In the genomic region with DNA sequence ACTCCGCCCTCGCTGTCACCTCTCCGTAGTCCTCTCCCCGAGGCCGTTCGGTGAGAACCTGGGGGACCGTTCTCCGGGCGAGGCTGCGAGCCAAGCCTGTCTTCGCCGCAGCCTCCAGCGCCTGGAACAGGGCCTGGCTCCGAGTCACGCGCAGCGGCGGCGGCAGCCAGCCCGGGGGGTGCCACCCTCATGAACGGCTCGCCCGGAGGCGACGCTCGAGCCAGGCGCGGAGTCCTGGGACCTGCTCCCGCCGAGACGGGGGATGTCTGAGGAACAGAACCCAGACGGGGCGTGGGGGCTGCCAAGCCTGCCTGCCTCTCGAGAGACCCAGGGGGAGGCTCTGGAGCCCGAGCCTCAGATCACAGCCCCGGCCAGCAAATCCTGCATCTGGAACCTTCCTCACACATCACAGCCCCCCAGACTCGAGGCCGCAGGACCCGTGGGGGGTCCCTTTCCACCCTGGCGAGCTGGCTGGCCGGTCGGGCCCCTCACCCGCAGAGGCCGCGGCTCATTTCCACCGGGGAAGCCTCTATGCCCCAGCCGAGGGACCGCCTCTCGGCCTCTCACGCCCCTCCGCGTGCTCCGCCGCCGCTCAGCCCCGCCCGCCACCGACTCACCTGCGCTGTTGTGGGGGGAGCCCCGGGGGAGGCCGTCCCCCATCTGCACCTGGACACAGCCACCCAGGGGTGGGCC, we compare ENCODE assay signal across 8 cellular contexts. TPM values are rescaled to one million over a fixed set of nuclear protein-coding genes. Genes with fewer than 3 reads are reported as not detected.
DNase-seq lines count a peak whose midpoint lies in the region; ATAC-seq and TF ChIP-seq lines count a peak whose summit lies in the region.

No MANE protein-coding gene starts in this region.

- H3K9ac ChIP-seq in colonic mucosa (ENCODE audit: low read depth in 2 of 2, low read length in 2 of 2) (no peak overlapping the region), mesendoderm (ENCODE audit: low read length) (no peak overlapping the region)

- no peak overlapping the region for H2BK120ac ChIP-seq in mesendoderm (ENCODE audit: low read depth, low read length)

- no peak overlapping the region for H3K23ac ChIP-seq in mesendoderm (ENCODE audit: low read length)

- peak; percentile 76 for DNase-seq in AG20443 (ENCODE audit: low spot score)
- no peak for DNase-seq in OCI-LY7 (ENCODE audit: low spot score)
- no peak for DNase-seq in colonic mucosa
- DNase-seq in mesendoderm: no peak
- no peak for DNase-seq in upper lobe of right lung

- peak overlapping the region; percentile 22 for H3K56ac ChIP-seq in mesendoderm (ENCODE audit: low read length)

- TF ChIP-seq CTCF in OCI-LY7 (conservative IDR thresholded peaks at IDR 0.05; ENCODE audit: low read length) (no peak), colonic mucosa (IDR thresholded peaks at IDR 0.05) (no peak), upper lobe of right lung (IDR thresholded peaks at IDR 0.05) (no peak)

- no peaks in the 10 kb centered on the region for H3K79me1 ChIP-seq in mesendoderm (ENCODE audit: low read length)

- POLR2A ChIA-PET in OCI-LY7 (lab: Charles Lee): no interaction called here

- H3K4me2 ChIP-seq in OCI-LY7 (ENCODE audit: low read length) (peak overlapping the region; percentile 31), mesendoderm (ENCODE audit: low read length) (no peak overlapping the region)

- H2BK15ac ChIP-seq in mesendoderm (replicated peaks; ENCODE audit: low read depth): no peak overlapping the region

- H3K79me2 ChIP-seq in OCI-LY7 (ENCODE audit: insufficient read depth, low read depth, low read length) (no peaks in the 10 kb centered on the region), mesendoderm (ENCODE audit: control insufficient read depth, insufficient read depth, low read length) (no peaks in the 10 kb centered on the region)

- H3K4me1 ChIP-seq in OCI-LY7 (ENCODE audit: insufficient read depth, low read length, poor library complexity, severe bottlenecking) (peaks cover 13% of the 10 kb centered on the region), colonic mucosa (peaks cover 9% of the 10 kb centered on the region), mesendoderm (ENCODE audit: control insufficient read depth, low read depth, low read length) (no peaks in the 10 kb centered on the region), upper lobe of right lung (peaks cover 10% of the 10 kb centered on the region)

- H2AK5ac ChIP-seq in mesendoderm (ENCODE audit: low read length): no peak overlapping the region

- no peaks in the 10 kb centered on the region for H3K9me2 ChIP-seq in OCI-LY7 (ENCODE audit: insufficient read depth, low read length)

- 0 out of 2 replicates have a peak, but pooled peaks cover 3% of the 10 kb centered on the region for H4K20me1 ChIP-seq in OCI-LY7 (ENCODE audit: insufficient read depth, low read length)

- WGBS in mesendoderm (ENCODE audit: extremely low coverage, insufficient coverage, low lambda C conversion rate): no CpG with 5 or more reads among the region's 61 CpGs

- H3K18ac ChIP-seq in mesendoderm (ENCODE audit: low read length): no peak overlapping the region

- H2AFZ ChIP-seq in OCI-LY7 (ENCODE audit: low read length): no peak overlapping the region

- peaks cover 22% of the 10 kb centered on the region for H3K36me3 ChIP-seq in OCI-LY7 (ENCODE audit: insufficient read depth, low read length)
- H3K36me3 ChIP-seq in colonic mucosa: no peaks in the 10 kb centered on the region
- H3K36me3 ChIP-seq in mesendoderm (ENCODE audit: control insufficient read depth, insufficient read depth, low read length): no peaks in the 10 kb centered on the region
- peaks cover under 1% of the 10 kb centered on the region for H3K36me3 ChIP-seq in upper lobe of right lung

- BruUV-seq in OCI-LY7 (replicated peaks; lab: Mats Ljungman, UMichigan): no TSS peak

- H3K4ac ChIP-seq in mesendoderm (ENCODE audit: low read depth, low read length): no peak overlapping the region

- H3K27me3 ChIP-seq in colonic mucosa (peaks cover 66% of the 10 kb centered on the region), mesendoderm (ENCODE audit: insufficient read depth, low read length, poor library complexity) (peaks cover 50% of the 10 kb centered on the region), upper lobe of right lung (peaks cover 65% of the 10 kb centered on the region)

- intact Hi-C loops in OCI-LY7 (cut with micrococcal nuclease; ENCODE audit: unreplicated experiment): loop anchor here (5.0 to 10.0 kb wide), 2 partner anchors 166 to 213 kb away; a partner anchor contains a TSS
- intact Hi-C loops in colonic mucosa (cut with DNase I): no loop called here
- intact Hi-C loops in upper lobe of right lung (cut with DNase I): no loop called here

- H3K9me3 ChIP-seq in OCI-LY7 (ENCODE audit: low read length) (no peaks in the 10 kb centered on the region), colonic mucosa (no peaks in the 10 kb centered on the region), upper lobe of right lung (no peaks in the 10 kb centered on the region)

- H3K4me3 ChIP-seq in OCI-LY7 (ENCODE audit: low read depth, low read length, poor library complexity, severe bottlenecking): no peak overlapping the region
- peak overlapping the region; percentile 19 for H3K4me3 ChIP-seq in colonic mucosa
- no peak overlapping the region for H3K4me3 ChIP-seq in mesendoderm (ENCODE audit: low read length)
- peak overlapping the region; percentile 19 for H3K4me3 ChIP-seq in upper lobe of right lung

- H4K8ac ChIP-seq in mesendoderm (ENCODE audit: low read depth, low read length): no peak overlapping the region

- H4K5ac ChIP-seq in mesendoderm (ENCODE audit: low read length): no peak overlapping the region

- CTCF ChIA-PET in OCI-LY7 (lab: Charles Lee; ENCODE audit: unreplicated experiment): interaction anchor here (0.6 kb wide), 1 partner anchor 47 kb away, joined by 3 read pairs; no protein-coding TSS in a partner anchor

- ATAC-seq in upper lobe of right lung (peak; percentile 6), GM21529 (IDR thresholded peaks at IDR 0.05; ENCODE audit: unreplicated experiment) (no peak), GM18511 (IDR thresholded peaks at IDR 0.05; ENCODE audit: unreplicated experiment) (no peak), GM21825 (IDR thresholded peaks at IDR 0.05; ENCODE audit: unreplicated experiment) (no peak)

- H3K27ac ChIP-seq in OCI-LY7 (ENCODE audit: low read depth, low read length, poor library complexity, severe bottlenecking) (no peak overlapping the region), colonic mucosa (no peak overlapping the region), mesendoderm (ENCODE audit: low read depth, low read length) (no peak overlapping the region), upper lobe of right lung (no peak overlapping the region)

- no peak overlapping the region for H2BK5ac ChIP-seq in mesendoderm (ENCODE audit: low read length)

RNA-seq across cellular contexts. Expression of a gene that starts 4.1 kb away (rescaled TPM):
- not detected in 2 replicates for total RNA-seq in OCI-LY7 (2014; rRNA removed; shearing (Covaris generic))
- 0.61 and 0.74 TPM in 2 replicates for total RNA-seq in OCI-LY7 (2022)
- total RNA-seq in colonic mucosa: not detected
- polyA plus RNA-seq in mesendoderm (2013, experiment 1 of 2): 0.10 TPM
- 0.15 TPM for polyA plus RNA-seq in mesendoderm (2013, experiment 2 of 2)
- total RNA-seq in upper lobe of right lung: not detected

RNA-seq across cellular contexts. Expression of a gene that starts 15.9 kb away (rescaled TPM):
- 10.9 and 21.3 TPM in 2 replicates for total RNA-seq in OCI-LY7 (2014; rRNA removed; shearing (Covaris generic))
- total RNA-seq in OCI-LY7 (2022): 65.0 and 67.8 TPM in 2 replicates
- under 1 TPM; 0.40 to 0.53 TPM for total RNA-seq in colonic mucosa
- 0.77 TPM for polyA plus RNA-seq in mesendoderm (2013, experiment 1 of 2)
- 0.67 TPM for polyA plus RNA-seq in mesendoderm (2013, experiment 2 of 2)
- total RNA-seq in upper lobe of right lung: 0.23 TPM

RNA-seq across cellular contexts. Expression of a gene that starts 36.2 kb away (rescaled TPM):
- 347 and 354 TPM in 2 replicates for total RNA-seq in OCI-LY7 (2014; rRNA removed; shearing (Covaris generic))
- total RNA-seq in OCI-LY7 (2022) (189 and 217 TPM in 2 replicates), colonic mucosa (10 to 100 TPM; 13.7 to 64.3 TPM), upper lobe of right lung (1.3 TPM)
- 46.1 TPM for polyA plus RNA-seq in mesendoderm (2013, experiment 1 of 2)
- polyA plus RNA-seq in mesendoderm (2013, experiment 2 of 2): 46.4 TPM

RNA-seq across cellular contexts. Expression of a gene that starts 58.5 kb away (rescaled TPM):
- total RNA-seq in OCI-LY7 (2014; rRNA removed; shearing (Covaris generic)): 0.46 and 1.1 TPM in 2 replicates
- total RNA-seq in OCI-LY7 (2022) (1.9 and 2.1 TPM in 2 replicates), colonic mucosa (under 1 TPM; 0.20 to 0.69 TPM), upper lobe of right lung (3.2 TPM)
- 5.5 TPM for polyA plus RNA-seq in mesendoderm (2013, experiment 1 of 2)
- 6.0 TPM for polyA plus RNA-seq in mesendoderm (2013, experiment 2 of 2)

Comparison
In these comparisons a context has a peak if more than half of its experiments do, and no peak if none do; other contexts are left out.
1. H3K4me3 ChIP-seq: peak in colonic mucosa (single experiment) and upper lobe of right lung (single experiment); none in OCI-LY7 (single experiment) and mesendoderm (single experiment).